In the genomic region with DNA sequence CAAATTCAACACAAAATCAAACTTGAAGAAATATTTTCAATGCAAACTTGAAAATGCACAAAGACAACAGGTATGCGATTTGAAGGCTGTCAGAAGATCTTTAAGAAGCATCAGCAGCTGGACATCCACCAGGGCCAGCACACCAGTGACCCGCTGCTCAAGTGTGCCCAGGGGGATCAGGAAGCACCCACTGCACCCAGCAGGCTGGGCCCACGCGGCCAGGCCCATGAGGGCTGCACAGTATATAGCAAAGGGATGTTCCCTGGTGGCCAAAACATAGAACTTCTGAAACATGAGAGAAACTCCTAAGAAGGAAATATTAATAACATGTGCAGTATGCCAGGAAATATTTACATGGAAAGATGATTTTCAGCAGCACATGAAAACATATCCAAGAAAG, we compare ENCODE assay signal across 1 cellular context.
TF ChIP-seq lines count a peak whose summit lies in the region.

No MANE protein-coding gene starts in this region.

TF ChIP-seq in SK-N-SH, 30 proteins besides CTCF, POLR2A, EP300 and RAD21:
- TF ChIP-seq POLR2AphosphoS5 (IDR thresholded peaks at IDR 0.05; ENCODE audit: low read depth, low read length) (no peak), NFIC (IDR thresholded peaks at IDR 0.05; ENCODE audit: borderline replicate concordance) (no peak), NRF1 (IDR thresholded peaks at IDR 0.05; ENCODE audit: low read depth, low read length) (no peak)
